1 cellular context compared by ENCODE assay signal in the genomic region with DNA sequence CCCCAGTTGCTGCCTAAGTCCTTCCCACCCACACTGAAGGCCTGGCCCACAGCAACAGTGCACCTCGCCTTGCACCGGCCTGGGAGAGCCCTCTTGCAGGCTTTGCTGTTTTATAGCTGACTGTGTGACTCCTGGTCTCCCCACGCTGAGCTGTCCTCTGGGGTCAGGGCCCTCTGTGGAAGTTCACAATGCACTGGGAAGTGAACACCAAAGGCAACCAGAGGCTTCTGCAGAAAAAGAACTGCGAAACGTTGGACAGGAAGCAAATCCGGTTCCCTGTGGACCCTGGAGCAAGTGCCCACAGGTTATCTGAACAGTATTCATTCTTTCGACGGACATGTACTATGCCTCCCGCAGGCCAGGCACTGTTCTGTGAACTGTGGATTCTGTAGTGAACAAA.
TF ChIP-seq lines count a peak whose summit lies in the region.

No MANE protein-coding gene starts in this region.

TF ChIP-seq in H1, 55 proteins besides CTCF, POLR2A, EP300 and RAD21:
- TF ChIP-seq CBX5 (IDR thresholded peaks at IDR 0.05; ENCODE audit: low read depth, low read length) (no peak), ZNF274 (IDR thresholded peaks at IDR 0.05; ENCODE audit: borderline replicate concordance, extremely low read depth, low read length) (no peak), TAF1 (IDR thresholded peaks at IDR 0.05; ENCODE audit: low read depth, low read length) (no peak), SAP30 (IDR thresholded peaks at IDR 0.05; ENCODE audit: insufficient read depth, insufficient replicate concordance, low read length) (no peak), NANOG (IDR thresholded peaks at IDR 0.05; ENCODE audit: insufficient read depth, low read depth, low read length, poor library complexity, severe bottlenecking) (no peak), SIX5 (IDR thresholded peaks at IDR 0.05; ENCODE audit: low read depth, low read length) (no peak), CBX8 (IDR thresholded peaks at IDR 0.05; ENCODE audit: borderline replicate concordance, low read depth, low read length) (no peak)
TF ChIP-seq in H1: peak in this region for 0.
